Comparison of ENCODE assay signal across 2 cellular contexts in the genomic region with DNA sequence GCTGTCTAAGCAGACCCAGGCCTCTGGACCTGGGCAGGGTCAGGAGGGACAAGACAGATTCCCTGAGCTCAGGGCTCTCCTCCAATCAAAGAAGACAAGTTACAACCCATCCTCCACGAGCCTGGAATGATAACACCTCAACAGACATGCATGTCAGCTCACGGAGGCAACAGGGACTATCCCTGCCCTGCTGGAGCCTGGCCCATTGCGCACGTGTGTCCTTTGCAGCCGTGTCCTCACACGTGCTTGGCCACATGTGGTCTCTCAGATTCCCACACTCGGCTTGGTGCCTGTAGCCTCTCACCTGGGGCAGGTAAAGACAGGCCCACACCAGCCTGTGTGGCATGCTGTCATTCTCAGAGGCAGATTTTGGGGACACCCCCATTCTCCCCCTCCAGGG.
TF ChIP-seq lines count a peak whose summit lies in the region.

No MANE protein-coding gene starts in this region.

TF ChIP-seq in GM23338, 12 proteins besides CTCF, POLR2A, EP300 and RAD21 (continues in another document):
- TF ChIP-seq ZNF331 (CRISPR knock-in tag; IDR thresholded peaks at IDR 0.05; ENCODE audit: low read depth) = no peak
- no peak for TF ChIP-seq ZNF114 (CRISPR knock-in tag; IDR thresholded peaks at IDR 0.05)
- TF ChIP-seq, protein P1, sequence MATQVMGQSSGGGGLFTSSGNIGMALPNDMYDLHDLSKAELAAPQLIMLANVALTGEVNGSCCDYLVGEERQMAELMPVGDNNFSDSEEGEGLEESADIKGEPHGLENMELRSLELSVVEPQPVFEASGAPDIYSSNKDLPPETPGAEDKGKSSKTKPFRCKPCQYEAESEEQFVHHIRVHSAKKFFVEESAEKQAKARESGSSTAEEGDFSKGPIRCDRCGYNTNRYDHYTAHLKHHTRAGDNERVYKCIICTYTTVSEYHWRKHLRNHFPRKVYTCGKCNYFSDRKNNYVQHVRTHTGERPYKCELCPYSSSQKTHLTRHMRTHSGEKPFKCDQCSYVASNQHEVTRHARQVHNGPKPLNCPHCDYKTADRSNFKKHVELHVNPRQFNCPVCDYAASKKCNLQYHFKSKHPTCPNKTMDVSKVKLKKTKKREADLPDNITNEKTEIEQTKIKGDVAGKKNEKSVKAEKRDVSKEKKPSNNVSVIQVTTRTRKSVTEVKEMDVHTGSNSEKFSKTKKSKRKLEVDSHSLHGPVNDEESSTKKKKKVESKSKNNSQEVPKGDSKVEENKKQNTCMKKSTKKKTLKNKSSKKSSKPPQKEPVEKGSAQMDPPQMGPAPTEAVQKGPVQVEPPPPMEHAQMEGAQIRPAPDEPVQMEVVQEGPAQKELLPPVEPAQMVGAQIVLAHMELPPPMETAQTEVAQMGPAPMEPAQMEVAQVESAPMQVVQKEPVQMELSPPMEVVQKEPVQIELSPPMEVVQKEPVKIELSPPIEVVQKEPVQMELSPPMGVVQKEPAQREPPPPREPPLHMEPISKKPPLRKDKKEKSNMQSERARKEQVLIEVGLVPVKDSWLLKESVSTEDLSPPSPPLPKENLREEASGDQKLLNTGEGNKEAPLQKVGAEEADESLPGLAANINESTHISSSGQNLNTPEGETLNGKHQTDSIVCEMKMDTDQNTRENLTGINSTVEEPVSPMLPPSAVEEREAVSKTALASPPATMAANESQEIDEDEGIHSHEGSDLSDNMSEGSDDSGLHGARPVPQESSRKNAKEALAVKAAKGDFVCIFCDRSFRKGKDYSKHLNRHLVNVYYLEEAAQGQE (IDR thresholded peaks at IDR 0.05; ENCODE audit: unreplicated experiment) = no peak
- TF ChIP-seq EZH2phosphoT487 (IDR thresholded peaks at IDR 0.05; ENCODE audit: unreplicated experiment) = no peak
- TF ChIP-seq POLR2AphosphoS5 (IDR thresholded peaks at IDR 0.05; ENCODE audit: low read depth) = no peak
- TF ChIP-seq JUNB (IDR thresholded peaks at IDR 0.05; ENCODE audit: unreplicated experiment) = no peak
- TF ChIP-seq, protein P2, sequence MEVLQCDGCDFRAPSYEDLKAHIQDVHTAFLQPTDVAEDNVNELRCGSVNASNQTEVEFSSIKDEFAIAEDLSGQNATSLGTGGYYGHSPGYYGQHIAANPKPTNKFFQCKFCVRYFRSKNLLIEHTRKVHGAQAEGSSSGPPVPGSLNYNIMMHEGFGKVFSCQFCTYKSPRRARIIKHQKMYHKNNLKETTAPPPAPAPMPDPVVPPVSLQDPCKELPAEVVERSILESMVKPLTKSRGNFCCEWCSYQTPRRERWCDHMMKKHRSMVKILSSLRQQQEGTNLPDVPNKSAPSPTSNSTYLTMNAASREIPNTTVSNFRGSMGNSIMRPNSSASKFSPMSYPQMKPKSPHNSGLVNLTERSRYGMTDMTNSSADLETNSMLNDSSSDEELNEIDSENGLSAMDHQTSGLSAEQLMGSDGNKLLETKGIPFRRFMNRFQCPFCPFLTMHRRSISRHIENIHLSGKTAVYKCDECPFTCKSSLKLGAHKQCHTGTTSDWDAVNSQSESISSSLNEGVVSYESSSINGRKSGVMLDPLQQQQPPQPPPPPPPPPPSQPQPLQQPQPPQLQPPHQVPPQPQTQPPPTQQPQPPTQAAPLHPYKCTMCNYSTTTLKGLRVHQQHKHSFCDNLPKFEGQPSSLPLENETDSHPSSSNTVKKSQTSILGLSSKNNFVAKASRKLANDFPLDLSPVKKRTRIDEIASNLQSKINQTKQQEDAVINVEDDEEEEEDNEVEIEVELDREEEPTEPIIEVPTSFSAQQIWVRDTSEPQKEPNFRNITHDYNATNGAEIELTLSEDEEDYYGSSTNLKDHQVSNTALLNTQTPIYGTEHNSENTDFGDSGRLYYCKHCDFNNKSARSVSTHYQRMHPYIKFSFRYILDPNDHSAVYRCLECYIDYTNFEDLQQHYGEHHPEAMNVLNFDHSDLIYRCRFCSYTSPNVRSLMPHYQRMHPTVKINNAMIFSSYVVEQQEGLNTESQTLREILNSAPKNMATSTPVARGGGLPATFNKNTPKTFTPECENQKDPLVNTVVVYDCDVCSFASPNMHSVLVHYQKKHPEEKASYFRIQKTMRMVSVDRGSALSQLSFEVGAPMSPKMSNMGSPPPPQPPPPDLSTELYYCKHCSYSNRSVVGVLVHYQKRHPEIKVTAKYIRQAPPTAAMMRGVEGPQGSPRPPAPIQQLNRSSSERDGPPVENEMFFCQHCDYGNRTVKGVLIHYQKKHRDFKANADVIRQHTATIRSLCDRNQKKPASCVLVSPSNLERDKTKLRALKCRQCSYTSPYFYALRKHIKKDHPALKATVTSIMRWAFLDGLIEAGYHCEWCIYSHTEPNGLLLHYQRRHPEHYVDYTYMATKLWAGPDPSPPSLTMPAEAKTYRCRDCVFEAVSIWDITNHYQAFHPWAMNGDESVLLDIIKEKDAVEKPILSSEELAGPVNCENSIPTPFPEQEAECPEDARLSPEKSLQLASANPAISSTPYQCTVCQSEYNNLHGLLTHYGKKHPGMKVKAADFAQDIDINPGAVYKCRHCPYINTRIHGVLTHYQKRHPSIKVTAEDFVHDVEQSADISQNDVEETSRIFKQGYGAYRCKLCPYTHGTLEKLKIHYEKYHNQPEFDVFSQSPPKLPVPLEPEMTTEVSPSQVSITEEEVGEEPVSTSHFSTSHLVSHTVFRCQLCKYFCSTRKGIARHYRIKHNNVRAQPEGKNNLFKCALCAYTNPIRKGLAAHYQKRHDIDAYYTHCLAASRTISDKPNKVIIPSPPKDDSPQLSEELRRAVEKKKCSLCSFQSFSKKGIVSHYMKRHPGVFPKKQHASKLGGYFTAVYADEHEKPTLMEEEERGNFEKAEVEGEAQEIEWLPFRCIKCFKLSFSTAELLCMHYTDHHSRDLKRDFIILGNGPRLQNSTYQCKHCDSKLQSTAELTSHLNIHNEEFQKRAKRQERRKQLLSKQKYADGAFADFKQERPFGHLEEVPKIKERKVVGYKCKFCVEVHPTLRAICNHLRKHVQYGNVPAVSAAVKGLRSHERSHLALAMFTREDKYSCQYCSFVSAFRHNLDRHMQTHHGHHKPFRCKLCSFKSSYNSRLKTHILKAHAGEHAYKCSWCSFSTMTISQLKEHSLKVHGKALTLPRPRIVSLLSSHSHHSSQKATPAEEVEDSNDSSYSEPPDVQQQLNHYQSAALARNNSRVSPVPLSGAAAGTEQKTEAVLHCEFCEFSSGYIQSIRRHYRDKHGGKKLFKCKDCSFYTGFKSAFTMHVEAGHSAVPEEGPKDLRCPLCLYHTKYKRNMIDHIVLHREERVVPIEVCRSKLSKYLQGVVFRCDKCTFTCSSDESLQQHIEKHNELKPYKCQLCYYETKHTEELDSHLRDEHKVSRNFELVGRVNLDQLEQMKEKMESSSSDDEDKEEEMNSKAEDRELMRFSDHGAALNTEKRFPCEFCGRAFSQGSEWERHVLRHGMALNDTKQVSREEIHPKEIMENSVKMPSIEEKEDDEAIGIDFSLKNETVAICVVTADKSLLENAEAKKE (CRISPR knock-in tag; IDR thresholded peaks at IDR 0.05) = no peak
- no peak for TF ChIP-seq CREB1 (CRISPR knock-in tag; IDR thresholded peaks at IDR 0.05; ENCODE audit: low read depth)
- no peak for TF ChIP-seq EZH2 (IDR thresholded peaks at IDR 0.05; ENCODE audit: low read depth, unreplicated experiment)
- TF ChIP-seq NANOG (IDR thresholded peaks at IDR 0.05; ENCODE audit: borderline replicate concordance) = no peak
- TF ChIP-seq STAT1 (IDR thresholded peaks at IDR 0.05; ENCODE audit: unreplicated experiment) = no peak

TF ChIP-seq in H1, 55 proteins besides CTCF, POLR2A, EP300 and RAD21:
- TF ChIP-seq SRF (IDR thresholded peaks at IDR 0.05; ENCODE audit: low read depth, low read length) = no peak
- TF ChIP-seq, protein P3, sequence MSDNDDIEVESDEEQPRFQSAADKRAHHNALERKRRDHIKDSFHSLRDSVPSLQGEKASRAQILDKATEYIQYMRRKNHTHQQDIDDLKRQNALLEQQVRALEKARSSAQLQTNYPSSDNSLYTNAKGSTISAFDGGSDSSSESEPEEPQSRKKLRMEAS (IDR thresholded peaks at IDR 0.05) = peak; percentile 18; the same call in 1 of the 2 replicates
